16 cellular contexts compared by ENCODE assay signal in the genomic region with DNA sequence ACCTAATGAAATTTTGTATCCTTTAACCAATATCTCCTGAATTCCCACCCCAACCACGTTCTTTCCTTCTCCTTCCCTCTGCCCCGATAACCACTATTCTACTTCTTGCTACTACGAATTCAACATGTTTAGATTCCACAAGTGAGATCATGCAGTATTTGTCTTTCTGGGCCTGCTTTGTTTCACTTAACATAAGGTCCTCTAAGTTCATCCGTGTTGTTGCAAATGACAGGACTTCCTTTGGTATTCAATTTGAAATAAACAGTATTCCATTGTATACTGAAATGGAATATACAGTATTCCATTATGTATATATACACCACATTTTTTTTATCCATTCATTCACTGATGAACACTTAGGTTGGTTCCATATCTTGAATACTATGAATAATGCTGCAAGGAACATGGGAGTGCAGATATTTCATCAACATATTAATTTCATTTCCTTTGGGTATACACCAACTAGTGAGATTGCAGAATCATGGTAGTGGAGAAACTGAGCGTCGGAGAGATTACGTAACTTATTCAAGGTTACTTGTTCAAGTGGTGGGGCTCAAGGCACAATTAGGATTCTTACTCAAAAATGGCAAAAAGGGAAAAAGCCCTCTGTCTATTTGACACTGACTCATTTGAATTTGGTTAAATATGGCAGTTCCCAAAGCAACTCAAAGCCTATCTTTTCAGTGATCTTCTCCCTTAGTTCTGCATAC.
A peak's percentile ranks its signal among the peaks of the same experiment; 100 is the strongest.
DNase-seq lines count a peak whose midpoint lies in the region; ATAC-seq and TF ChIP-seq lines count a peak whose summit lies in the region.
"Had no signal": no experiment of that assay in that cellular context is flagged by ENCODE, and none has a peak within 500 bp of the region (broad histone marks: within the 10 kb centered on the region; RNA-seq: fewer than 3 reads in every experiment).

No MANE protein-coding gene starts in this region.

- H4K8ac ChIP-seq in IMR-90 (ENCODE audit: low read depth in 2 of 2, low read length in 2 of 2), result peak overlapping the region; percentile 8 to 61; a peak in 1 of 4 replicates

- 0 out of 2 replicates have a peak overlapping the region, but pooled peaks have one; percentile 5 for H3K23ac ChIP-seq in IMR-90 (ENCODE audit: low read depth, low read length)

- no peak overlapping the region; the same call in 1 of the 2 replicates for H3K14ac ChIP-seq in IMR-90 (replicated peaks; ENCODE audit: low read depth, low read length)

- no peak for TF ChIP-seq POLR2A in IMR-90 (IDR thresholded peaks at IDR 0.05; ENCODE audit: low read depth, low read length)

- ATAC-seq in GM23338 (no peak), IMR-90 (ENCODE audit: low read depth) (peak; percentile 86), WTC11 (no peak)
- ATAC-seq: A549; CD8-positive, alpha-beta T cell had no signal

- H3K79me1 ChIP-seq in IMR-90 (ENCODE audit: low read depth in 1 of 2, low read length in 2 of 2), result no peaks in the 10 kb centered on the region

- H3K36me3 Mint-ChIP-seq in GM23338 (ENCODE audit: low read depth) (peaks cover 46% of the 10 kb centered on the region), WTC11 (peaks cover 21% of the 10 kb centered on the region)
- H3K36me3 Mint-ChIP-seq: CD14-positive monocyte; CD8-positive, alpha-beta T cell had no signal

- no peak overlapping the region for H3K27ac ChIP-seq in GM23338 (ENCODE audit: low read depth)
- peak overlapping the region; percentile 37; the same call in 1 of the 2 replicates for H3K27ac ChIP-seq in IMR-90 (ENCODE audit: insufficient read depth, low read length)
- H3K27ac ChIP-seq: A549, HL-60 had no signal

- no peaks in the 10 kb centered on the region for H3K9me3 ChIP-seq in IMR-90 (ENCODE audit: control insufficient read depth, insufficient read depth, low read length)
- H3K9me3 ChIP-seq: Caco-2 had no signal

- H4K91ac ChIP-seq in IMR-90 (ENCODE audit: insufficient read depth, low read depth, low read length), result peak overlapping the region; percentile 4; the same call in 1 of the 2 replicates

- H2AFZ ChIP-seq in GM23338 (no peak overlapping the region), IMR-90 (replicated peaks; ENCODE audit: low read length, poor library complexity) (no peak overlapping the region)

- H4K5ac ChIP-seq in IMR-90 (ENCODE audit: low read depth, low read length), result peak overlapping the region; percentile 22; the same call in 1 of the 2 replicates

- no peak overlapping the region for H3K56ac ChIP-seq in IMR-90 (ENCODE audit: extremely low read depth, insufficient read depth, low read length)

- H3K4me2 ChIP-seq in GM23338, result no peak overlapping the region
- H3K4me2 ChIP-seq in IMR-90 (ENCODE audit: low read depth, low read length), result peak overlapping the region; percentile 8; the same call in 1 of the 2 replicates
- H3K4me2 ChIP-seq: A549 had no signal

- H3K27me3 Mint-ChIP-seq in GM23338 (ENCODE audit: insufficient read depth, low read depth, poor library complexity) (peaks cover 3% of the 10 kb centered on the region), WTC11 (ENCODE audit: low read depth) (no peaks in the 10 kb centered on the region)

- H2BK5ac ChIP-seq in IMR-90 (ENCODE audit: low read depth, low read length, poor library complexity, severe bottlenecking), result peak overlapping the region; percentile 85

- no peaks in the 10 kb centered on the region for H3K79me2 ChIP-seq in GM23338 (replicated peaks; ENCODE audit: insufficient read depth)

- H3K9me1 ChIP-seq in IMR-90 (ENCODE audit: insufficient read depth, low read length), result peaks cover 2% of the 10 kb centered on the region; the same call in 1 of the 2 replicates

- no peak overlapping the region for H2AK9ac ChIP-seq in IMR-90 (replicated peaks; ENCODE audit: low read depth, low read length, poor library complexity)

- no peaks in the 10 kb centered on the region for H4K20me1 ChIP-seq in GM23338 (replicated peaks; ENCODE audit: insufficient read depth)
- H4K20me1 ChIP-seq in IMR-90 (ENCODE audit: insufficient read depth, low read length), result no peaks in the 10 kb centered on the region

- no peak overlapping the region for H3K4me3 Mint-ChIP-seq in GM23338
- H3K4me3 Mint-ChIP-seq in WTC11, result no peak overlapping the region
- H3K4me3 Mint-ChIP-seq: CD14-positive monocyte; CD8-positive, alpha-beta T cell had no signal

- H3K4me1 Mint-ChIP-seq in GM23338 (peaks cover 33% of the 10 kb centered on the region), WTC11 (peaks cover 41% of the 10 kb centered on the region)

- no peak for TF ChIP-seq CTCF in GM23338 (conservative IDR thresholded peaks at IDR 0.05; ENCODE audit: low read depth in 2 of 2)
- no peak for TF ChIP-seq CTCF in IMR-90 (conservative IDR thresholded peaks at IDR 0.05; ENCODE audit: low read depth, low read length)
- TF ChIP-seq CTCF in WTC11 (IDR thresholded peaks at IDR 0.05), result no peak

- H2BK20ac ChIP-seq in IMR-90 (ENCODE audit: low read depth, low read length), result peak overlapping the region; percentile 9; the same call in 1 of the 2 replicates

- no peaks in the 10 kb centered on the region for H3K9me2 ChIP-seq in GM23338 (ENCODE audit: insufficient read depth)

- CTCF ChIA-PET in IMR-90 (lab: Yijun Ruan, JAX) (interaction anchor here (1.1 kb wide), 2 partner anchors 10 to 19 kb away, joined by 3 to 4 read pairs; no protein-coding TSS in a partner anchor), WTC11 (lab: Charles Lee) (interaction anchor here (0.8 to 1.3 kb wide), 2 partner anchors 148 to 171 kb away, joined by 3 read pairs; no protein-coding TSS in a partner anchor)

- DNase-seq in GM23338 (ENCODE audit: low spot score) (no peak), IMR-90 (peak; percentile 57), WTC11 (ENCODE audit: low spot score) (no peak), foreskin melanocyte (peak; percentile 26), H7 (no peak), NCI-H82 (lab: John Stamatoyannopoulos, UW) (no peak), ACHN (no peak)
- no peak for DNase-seq in stimulated activated naive CD4-positive, alpha-beta T cell (lab: John Stamatoyannopoulos, UW)
- DNase-seq: Caco-2; CD8-positive, alpha-beta T cell; DMS53; GF-D8; KG1 had no signal

- no peak overlapping the region for H3K9ac ChIP-seq in IMR-90 (ENCODE audit: low read depth, low read length)

- H3K36me3 ChIP-seq in GM23338 (ENCODE audit: insufficient read depth) (no peaks in the 10 kb centered on the region), IMR-90 (ENCODE audit: control insufficient read depth, insufficient read depth, low read length) (no peaks in the 10 kb centered on the region), H7 (replicated peaks; ENCODE audit: control insufficient read depth, insufficient read depth, low read length) (no peaks in the 10 kb centered on the region)

- peak overlapping the region; percentile 60 for H2BK120ac ChIP-seq in IMR-90 (ENCODE audit: low read depth, low read length)

- H3K27me3 ChIP-seq in GM23338 (ENCODE audit: insufficient read depth) (no peaks in the 10 kb centered on the region), IMR-90 (ENCODE audit: control insufficient read depth, insufficient read depth, low read length) (no peaks in the 10 kb centered on the region), H7 (ENCODE audit: control insufficient read depth, insufficient read depth, low read length) (no peaks in the 10 kb centered on the region)

- no peak overlapping the region for H2AK5ac ChIP-seq in IMR-90 (ENCODE audit: low read depth, low read length)

- TF ChIP-seq RAD21 in IMR-90 (IDR thresholded peaks at IDR 0.05; ENCODE audit: low read length), result no peak

- H3K4me3 ChIP-seq in GM23338 (no peak overlapping the region), IMR-90 (ENCODE audit: insufficient read depth, low read depth, low read length) (no peak overlapping the region), H7 (ENCODE audit: insufficient read depth, low read depth, low read length) (no peak overlapping the region)
- H3K4me3 ChIP-seq: A549 had no signal

- no peaks in the 10 kb centered on the region for H3F3A ChIP-seq in GM23338 (replicated peaks; ENCODE audit: low read depth)

- BruUV-seq in IMR-90 (replicated peaks; lab: Mats Ljungman, UMichigan), result no TSS peak

- peak overlapping the region; percentile 13; the same call in 1 of the 2 replicates for H3K27ac Mint-ChIP-seq in GM23338
- peak overlapping the region; percentile 19; the same call in 1 of the 2 replicates for H3K27ac Mint-ChIP-seq in WTC11
- H3K27ac Mint-ChIP-seq: CD14-positive monocyte; CD8-positive, alpha-beta T cell had no signal

- H3K9me3 Mint-ChIP-seq in GM23338 (peaks cover 8% of the 10 kb centered on the region), WTC11 (peaks cover 9% of the 10 kb centered on the region)

- no peak overlapping the region for H2BK15ac ChIP-seq in IMR-90 (ENCODE audit: low read depth, low read length)

- POLR2A ChIA-PET in IMR-90 (lab: Charles Lee; ENCODE audit: unreplicated experiment) (no interaction called here), WTC11 (lab: Charles Lee) (no interaction called here)

- intact Hi-C loops in IMR-90 (cut with micrococcal nuclease), result no loop called here

- peak overlapping the region; percentile 11; the same call in 1 of the 2 replicates for H3K4ac ChIP-seq in IMR-90 (ENCODE audit: low read depth, low read length)

- WGBS in IMR-90 (ENCODE audit: extremely low coverage in 2 of 2, insufficient read length in 1 of 2), 2 experiments, result 26% methylated on average over 3 of the region's 7 CpGs; no CpG with 5 or more reads in 1 of the 2 experiments

- H3K4me1 ChIP-seq in GM23338 (ENCODE audit: insufficient read depth) (peaks cover 21% of the 10 kb centered on the region), IMR-90 (ENCODE audit: control insufficient read depth, insufficient read depth, low read length) (peaks cover 2% of the 10 kb centered on the region; the same call in 1 of the 2 replicates)
- H3K4me1 ChIP-seq: A549, Caco-2 had no signal

- in situ Hi-C loops in IMR-90 (cut with MboI; ENCODE audit: low sequenced_read_pairs), result no loop called here
- in situ Hi-C loops in ACHN (cut with HindIII; ENCODE audit: low pct_ligation_motif_present, low pct_unique_long_range_greater_than_20kb, low sequenced_read_pairs), result no loop called here

- peak overlapping the region; percentile 51; the same call in 1 of the 2 replicates for H3K18ac ChIP-seq in IMR-90 (ENCODE audit: low read depth, low read length)

- dilution Hi-C loops in IMR-90 (cut with HindIII; ENCODE audit: low sequenced_read_pairs, unreplicated experiment), result no loop called here

TF ChIP-seq in GM23338, 12 proteins besides CTCF, POLR2A, EP300 and RAD21 (continues in another document):
- TF ChIP-seq JUNB (IDR thresholded peaks at IDR 0.05; ENCODE audit: unreplicated experiment) (no peak), NANOG (IDR thresholded peaks at IDR 0.05; ENCODE audit: borderline replicate concordance) (no peak), EZH2phosphoT487 (IDR thresholded peaks at IDR 0.05; ENCODE audit: unreplicated experiment) (no peak)

TF ChIP-seq in IMR-90, 13 proteins besides CTCF, POLR2A, EP300 and RAD21 (continues in another document):
- TF ChIP-seq NFE2L2 (IDR thresholded peaks at IDR 0.05; ENCODE audit: low read depth, low read length), result no peak
- TF ChIP-seq CEBPB (IDR thresholded peaks at IDR 0.05; ENCODE audit: low read depth, low read length), result peak; percentile 78
- TF ChIP-seq SMC3 (IDR thresholded peaks at IDR 0.05; ENCODE audit: low read depth, low read length), result no peak

TF ChIP-seq in WTC11, 78 proteins besides CTCF, POLR2A, EP300 and RAD21 (continues in another document):
- TF ChIP-seq TEAD1 (CRISPR knock-in tag; IDR thresholded peaks at IDR 0.05), result no peak
- TF ChIP-seq GRHL2 (CRISPR knock-in tag; IDR thresholded peaks at IDR 0.05; ENCODE audit: insufficient replicate concordance, severe bottlenecking), result no peak

Comparison
In these comparisons a context has a peak if more than half of its experiments do, and no peak if none do; other contexts are left out.
1. DNase-seq: peak in IMR-90 (single experiment) and foreskin melanocyte (single experiment); none in GM23338 (single experiment), WTC11 (single experiment), H7 (single experiment), stimulated activated naive CD4-positive, alpha-beta T cell (0 of 6), NCI-H82 (single experiment) and ACHN (single experiment).